9 cellular contexts compared by ENCODE assay signal in genomic region chr5:89043676-89044075, GRCh38.
DNase-seq lines count a peak whose midpoint lies in the region; ATAC-seq, FAIRE-seq and TF ChIP-seq lines count a peak whose summit lies in the region.
"Had no signal": no experiment of that assay in that cellular context is flagged by ENCODE, and none has a peak within 500 bp of the region (broad histone marks: within the 10 kb centered on the region; RNA-seq: fewer than 3 reads in every experiment).

No MANE protein-coding gene starts in this region.

- ATAC-seq in HG03066 (IDR thresholded peaks at IDR 0.05; ENCODE audit: low read depth, unreplicated experiment) = peak; percentile 80

- no peaks in the 10 kb centered on the region for H3K9me3 ChIP-seq in AG04450 (ENCODE audit: control insufficient read depth, insufficient read depth, low read length)
- H3K9me3 ChIP-seq: adrenal gland had no signal

- DNase-seq in AG04450 (ENCODE audit: low read depth, low spot score) (peak; percentile 32), GM19239 (ENCODE audit: insufficient read length, low spot score) (peak; percentile 1), UCSD-AML1 (lab: John Stamatoyannopoulos, UW; ENCODE audit: unreplicated experiment) (peak; percentile 7), NCI-H748 treated with DMSO at 0.1 percent for 48 hours (lab: John Stamatoyannopoulos, UW) (no peak), NCI-H2107 (lab: John Stamatoyannopoulos, UW) (no peak), caudate nucleus (lab: John Stamatoyannopoulos, UW) (no peak), HuH-7 (ENCODE audit: low spot score) (no peak)
- DNase-seq: adrenal gland had no signal

- peak; percentile 65 for FAIRE-seq in GM19239 (lab: Jason Lieb, UNC)

- no peak overlapping the region for H3K4me3 ChIP-seq in AG04450 (ENCODE audit: low read depth, low read length)
- H3K4me3 ChIP-seq: adrenal gland had no signal

- no peaks in the 10 kb centered on the region for H3K27me3 ChIP-seq in AG04450 (ENCODE audit: control insufficient read depth, insufficient read depth, low read length)
- H3K27me3 ChIP-seq: adrenal gland had no signal

- H3K27ac ChIP-seq in AG04450 (ENCODE audit: low read depth, low read length) (no peak overlapping the region), caudate nucleus (ENCODE audit: low read depth, low read length) (no peak overlapping the region)
- H3K27ac ChIP-seq: adrenal gland had no signal

- POLR2A ChIA-PET in AG04450 (lab: Yijun Ruan, JAX) = no interaction called here

- CTCF ChIA-PET in AG04450 (lab: Charles Lee) = no interaction called here

- no peak for TF ChIP-seq CTCF in AG04450 (IDR thresholded peaks at IDR 0.05; ENCODE audit: low read depth, low read length)

Comparison
In these comparisons a context has a peak if more than half of its experiments do, and no peak if none do; other contexts are left out.
1. DNase-seq: peak in AG04450 (single experiment), GM19239 (single experiment) and UCSD-AML1 (single experiment); none in NCI-H748 treated with DMSO at 0.1 percent for 48 hours (single experiment), NCI-H2107 (single experiment), caudate nucleus (0 of 61) and HuH-7 (single experiment).